ENCODE assay signal across 35 cellular contexts in the genomic region with DNA sequence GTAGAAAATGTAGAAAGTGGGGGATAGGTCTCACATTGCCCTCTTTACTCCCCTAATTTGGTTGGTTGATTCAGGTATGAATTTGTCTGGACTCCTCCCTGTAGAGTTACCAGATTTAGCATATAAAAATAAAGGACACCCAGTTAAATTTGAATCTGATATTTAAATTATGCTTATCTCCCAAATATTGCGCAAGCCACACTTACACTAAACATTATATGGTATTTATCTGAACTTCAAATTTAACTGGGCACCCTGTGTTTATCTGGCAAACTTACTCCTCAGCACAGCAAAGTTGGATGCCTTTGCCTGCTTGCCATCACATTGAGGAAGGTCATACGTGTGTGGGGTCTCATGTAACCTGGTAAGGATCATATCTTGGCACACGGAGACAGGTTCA.
"Had no signal": no experiment of that assay in that cellular context is flagged by ENCODE, and none has a peak within 500 bp of the region (broad histone marks: within the 10 kb centered on the region; RNA-seq: fewer than 3 reads in every experiment).

No MANE protein-coding gene starts in this region.

- DNase-seq: Karpas-422, Kasumi-1, MG63, MM.1S, MV-4-11, NCI-H1048, NCI-H1092, NCI-H1092 treated with DMSO at 0.1 percent for 48 hours, NCI-H1105, NCI-H1105 treated with DMSO at 0.1 percent for 48 hours, NCI-H1417, NCI-H1417 treated with DMSO at 0.1 percent for 48 hours, NCI-H1436, NCI-H1436 treated with DMSO at 0.1 percent for 48 hours, NCI-H146, NCI-H1694, NCI-H1694 treated with DMSO at 0.1 percent for 48 hours, NCI-H187, NCI-H187 treated with DMSO at 0.1 percent for 48 hours, NCI-H1930, NCI-H2029, NCI-H2029 treated with DMSO at 0.1 percent for 48 hours, NCI-H2081, NCI-H2081 treated with DMSO at 0.1 percent for 48 hours, NCI-H2107, NCI-H2171, NCI-H2171 treated with DMSO at 0.1 percent for 48 hours, NCI-H2227 treated with DMSO at 0.1 percent for 48 hours, NCI-H226, NCI-H345, NCI-H446, NCI-H446 treated with DMSO at 0.1 percent for 48 hours, NCI-H510A, NCI-H510A treated with DMSO at 0.1 percent for 48 hours, NCI-H524 had no signal

- H3K9me3 ChIP-seq: MG63 had no signal

- H3K27me3 ChIP-seq: MG63 had no signal

- H3K36me3 ChIP-seq: MG63 had no signal

- H3K4me3 ChIP-seq: MG63 had no signal
